Comparison of ENCODE assay signal across 8 cellular contexts in the genomic region with DNA sequence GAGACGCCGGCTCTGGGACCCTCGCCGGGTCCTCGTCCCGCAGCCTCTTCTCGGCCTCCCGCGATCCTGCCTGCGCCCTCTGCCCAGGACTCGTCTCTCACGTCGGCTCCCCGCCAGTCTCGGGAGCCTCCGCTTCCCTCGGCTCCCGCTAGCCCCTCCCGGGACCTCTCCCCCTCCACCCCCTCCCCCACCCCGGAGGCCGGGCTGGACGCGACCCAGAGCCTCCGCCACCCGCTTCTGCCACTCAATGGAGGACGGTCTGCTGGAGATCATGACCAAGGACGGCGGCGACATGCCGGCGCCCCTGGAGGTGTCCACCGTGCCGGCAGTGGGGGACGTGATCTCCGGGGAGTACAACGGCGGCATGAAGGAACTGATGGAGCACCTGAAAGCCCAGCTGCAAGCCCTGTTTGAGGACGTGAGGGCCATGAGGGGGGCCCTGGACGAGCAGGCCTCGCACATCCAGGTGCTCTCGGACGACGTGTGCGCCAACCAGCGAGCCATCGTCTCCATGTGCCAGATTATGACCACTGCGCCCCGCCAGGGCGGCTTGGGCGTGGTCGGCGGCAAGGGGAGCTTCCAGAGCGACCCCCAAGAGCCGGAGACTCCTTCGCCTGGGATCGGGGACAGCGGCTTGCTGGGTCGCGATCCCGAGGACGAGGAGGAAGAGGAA. TPM values are rescaled to one million over a fixed set of nuclear protein-coding genes. Genes with fewer than 3 reads are reported as not detected.
DNase-seq lines count a peak whose midpoint lies in the region; ATAC-seq and TF ChIP-seq lines count a peak whose summit lies in the region.

No MANE protein-coding gene starts in this region.

- POLR2A ChIA-PET in Panc1 (lab: Charles Lee) = no interaction called here

- H3K9me3 ChIP-seq in ES-I3 (ENCODE audit: control insufficient read depth, insufficient read depth, low read length) = no peaks in the 10 kb centered on the region
- no peaks in the 10 kb centered on the region for H3K9me3 ChIP-seq in Panc1 (ENCODE audit: control insufficient read depth, insufficient read depth, low read depth, low read length)

- no peaks in the 10 kb centered on the region for H3K36me3 Mint-ChIP-seq in natural killer cell treated with Interleukin-12 subunit alpha and Interleukin-12 subunit beta and Interleukin-15 and Interleukin-18, amount 100 ng/mL, for 72 hours

- H3K4me3 Mint-ChIP-seq in natural killer cell treated with Interleukin-12 subunit alpha and Interleukin-12 subunit beta and Interleukin-15 and Interleukin-18, amount 100 ng/mL, for 72 hours = peak overlapping the region; percentile 90

- H3K4me3 ChIP-seq in Panc1 (ENCODE audit: low read depth in 2 of 2, low read length in 2 of 2) (peak overlapping the region; percentile 62 to 86), dorsolateral prefrontal cortex (peak overlapping the region; percentile 60 to 99 (median 83))

- no peaks in the 10 kb centered on the region for H3K36me3 ChIP-seq in ES-I3 (ENCODE audit: insufficient read depth, low read length)
- H3K36me3 ChIP-seq in Panc1 (ENCODE audit: control insufficient read depth, insufficient read depth, low read length) = no peaks in the 10 kb centered on the region

- DNase-seq in Panc1 (ENCODE audit: low read depth, low spot score) (no peak), dorsolateral prefrontal cortex (no peak), GDM1 (lab: John Stamatoyannopoulos, UW) (no peak), T1000 (lab: John Stamatoyannopoulos, UW) (no peak)
- DNase-seq in natural killer cell treated with Interleukin-12 subunit alpha and Interleukin-12 subunit beta and Interleukin-15 and Interleukin-18, amount 100 ng/mL, for 72 hours (ENCODE audit: low spot score) = no peak

- intact Hi-C loops in Panc1 (cut with micrococcal nuclease; ENCODE audit: unreplicated experiment) = no loop called here
- intact Hi-C loops in dorsolateral prefrontal cortex (cut with DNase I) = loop anchor here (2.0 to 10.0 kb wide), 5 partner anchors 27 to 433 kb away; a partner anchor contains a TSS

- ATAC-seq in Panc1 (peak; percentile 23), GM21529 (IDR thresholded peaks at IDR 0.05; ENCODE audit: unreplicated experiment) (no peak), HG02870 (IDR thresholded peaks at IDR 0.05; ENCODE audit: unreplicated experiment) (no peak)
- peak; percentile 2 to 22 for ATAC-seq in natural killer cell treated with Interleukin-12 subunit alpha and Interleukin-12 subunit beta and Interleukin-15 and Interleukin-18, amount 100 ng/mL, for 72 hours

- H3K27ac Mint-ChIP-seq in natural killer cell treated with Interleukin-12 subunit alpha and Interleukin-12 subunit beta and Interleukin-15 and Interleukin-18, amount 100 ng/mL, for 72 hours = no peak overlapping the region

- peaks cover 38 to 53% of the 10 kb centered on the region in 2 donors for H3K27me3 Mint-ChIP-seq in natural killer cell treated with Interleukin-12 subunit alpha and Interleukin-12 subunit beta and Interleukin-15 and Interleukin-18, amount 100 ng/mL, for 72 hours

- no peak overlapping the region for H3K27ac ChIP-seq in Panc1 (ENCODE audit: low read length)
- H3K27ac ChIP-seq in dorsolateral prefrontal cortex = peak overlapping the region in 50 of 59 donors; percentile 8 to 88 (median 78)

- TF ChIP-seq CTCF in Panc1 (IDR thresholded peaks at IDR 0.05) (peak; percentile 16; the same call in 1 of the 2 replicates), dorsolateral prefrontal cortex (IDR thresholded peaks at IDR 0.05 in 54 of 56, conservative IDR thresholded peaks at IDR 0.05 in 2 of 56; ENCODE audit: low read depth in 1 of 56, partially characterized antibody in 56 of 56) (no peak)

- H3K4me1 ChIP-seq in ES-I3 (ENCODE audit: insufficient read depth, low read length) = peaks cover 9% of the 10 kb centered on the region; the same call in 1 of the 2 replicates
- H3K4me1 ChIP-seq in Panc1 (ENCODE audit: control insufficient read depth, insufficient read depth, low read length) = peaks cover 5% of the 10 kb centered on the region; the same call in 1 of the 2 replicates

- peaks cover 5 to 15% of the 10 kb centered on the region in 2 donors for H3K4me1 Mint-ChIP-seq in natural killer cell treated with Interleukin-12 subunit alpha and Interleukin-12 subunit beta and Interleukin-15 and Interleukin-18, amount 100 ng/mL, for 72 hours (ENCODE audit: low read depth in 2 of 2)

- H3K9ac ChIP-seq in ES-I3 (ENCODE audit: low read depth, low read length) = peak overlapping the region; percentile 49

- in situ Hi-C loops in Panc1 (cut with HindIII; ENCODE audit: low pct_unique_long_range_greater_than_20kb, low sequenced_read_pairs) = no loop called here

- H3K9me3 Mint-ChIP-seq in natural killer cell treated with Interleukin-12 subunit alpha and Interleukin-12 subunit beta and Interleukin-15 and Interleukin-18, amount 100 ng/mL, for 72 hours = no peaks in the 10 kb centered on the region

- CTCF ChIA-PET in Panc1 (lab: Charles Lee) = no interaction called here

- no TSS peak for BruUV-seq in Panc1 (replicated peaks; lab: Mats Ljungman, UMichigan)

- H3K27me3 ChIP-seq in Panc1 (ENCODE audit: control insufficient read depth, insufficient read depth, low read length) = peaks cover 23% of the 10 kb centered on the region
- H3K27me3 ChIP-seq in dorsolateral prefrontal cortex = peaks cover 0 to 5% (median 0%) of the 10 kb centered on the region in 45 donors

RNA-seq across cellular contexts. Expression of a gene that starts 0.6 kb away (rescaled TPM):
- 0.74 TPM for total RNA-seq in Panc1 (2021; ENCODE audit: unreplicated experiment)
- 0.99 TPM for polyA plus RNA-seq in Panc1 (2012; ENCODE audit: insufficient read length)
- total RNA-seq in dorsolateral prefrontal cortex = 10 to 100 TPM in 118 of 120 experiments, 1 to 10 TPM in 2; 7.1 to 60.5 (median 30.1) TPM
- under 1 TPM in 1 of 2 donors, not detected in 1; 0.86 TPM for total RNA-seq in natural killer cell treated with Interleukin-12 subunit alpha and Interleukin-12 subunit beta and Interleukin-15 and Interleukin-18, amount 100 ng/mL, for 72 hours

RNA-seq across cellular contexts. Expression of a gene that starts 19.1 kb away (rescaled TPM):
- total RNA-seq in Panc1 (2021; ENCODE audit: unreplicated experiment) = not detected
- polyA plus RNA-seq in Panc1 (2012; ENCODE audit: insufficient read length) = 0.23 TPM
- not detected for total RNA-seq in dorsolateral prefrontal cortex
- total RNA-seq in natural killer cell treated with Interleukin-12 subunit alpha and Interleukin-12 subunit beta and Interleukin-15 and Interleukin-18, amount 100 ng/mL, for 72 hours = not detected

RNA-seq across cellular contexts. Expression of a gene that starts 26.7 kb away (rescaled TPM):
- 17.1 TPM for total RNA-seq in Panc1 (2021; ENCODE audit: unreplicated experiment)
- 13.5 TPM for polyA plus RNA-seq in Panc1 (2012; ENCODE audit: insufficient read length)
- total RNA-seq in dorsolateral prefrontal cortex = 10 to 100 TPM; 36.8 to 80.8 (median 58.2) TPM
- total RNA-seq in natural killer cell treated with Interleukin-12 subunit alpha and Interleukin-12 subunit beta and Interleukin-15 and Interleukin-18, amount 100 ng/mL, for 72 hours = 10 to 100 TPM; 35.9 to 48.1 TPM

Comparison
In these comparisons a context has a peak if more than half of its experiments do, and no peak if none do; other contexts are left out.
1. ATAC-seq: peak in Panc1 (single experiment) and natural killer cell treated with Interleukin-12 subunit alpha and Interleukin-12 subunit beta and Interleukin-15 and Interleukin-18, amount 100 ng/mL, for 72 hours (2 of 2); none in GM21529 (single experiment) and HG02870 (single experiment).